ENCODE assay signal across 21 cellular contexts in the genomic region with DNA sequence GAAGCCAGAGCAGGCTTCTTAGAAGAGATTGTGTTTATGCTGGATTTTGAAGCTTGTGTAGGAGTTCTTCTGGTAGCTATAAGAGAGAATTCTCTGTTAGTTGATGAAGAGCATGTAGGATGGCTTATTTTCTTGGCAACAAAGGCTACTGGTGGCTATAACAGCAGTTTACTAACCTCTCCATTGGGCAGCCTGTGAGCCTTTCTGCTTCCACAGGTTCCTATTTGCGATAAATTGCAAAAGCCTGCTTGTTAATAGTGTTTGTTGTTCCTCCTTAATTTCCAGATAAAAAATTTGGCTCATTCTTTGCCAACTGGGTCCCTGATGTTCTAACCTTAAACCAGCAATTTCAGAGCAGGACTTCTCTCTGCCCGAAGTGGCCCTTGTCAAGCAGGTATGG.
"Had no signal": no experiment of that assay in that cellular context is flagged by ENCODE, and none has a peak within 500 bp of the region (broad histone marks: within the 10 kb centered on the region; RNA-seq: fewer than 3 reads in every experiment).

No MANE protein-coding gene starts in this region.

- H3K27ac ChIP-seq: gastrocnemius medialis, neutrophil, skin epidermis, thyroid gland, upper lobe of left lung, WERI-Rb-1 had no signal

- H3K36me3 ChIP-seq: gastrocnemius medialis, neutrophil, thyroid gland, upper lobe of left lung, WERI-Rb-1 had no signal

- DNase-seq: activated CD4-positive, alpha-beta T cell treated with anti-CD3 and anti-CD28 coated beads for 48 hours; activated CD4-positive, alpha-beta T cell treated with anti-CD3 and anti-CD28 coated beads, Interleukin-2, amount 50 U/mL, for 48 hours; activated CD8-positive, alpha-beta memory T cell treated with anti-CD3 and anti-CD28 coated beads, Interleukin-2, amount 50 U/mL, for 4 hours; activated gamma-delta T cell; activated naive CD4-positive, alpha-beta T cell treated with anti-CD3 and anti-CD28 coated beads, Interleukin-2, amount 10 ng/mL, durations not matched to agents 7 days and 5 days; activated naive CD8-positive, alpha-beta T cell treated with anti-CD3 and anti-CD28 coated beads, Interleukin-2, amount 10 ng/mL, durations not matched to agents 7 days and 5 days; activated T-cell treated with anti-CD3 and anti-CD28 coated beads, Interleukin-2, amount 50 U/mL, for 24 hours; amniotic stem cell; dermis blood vessel endothelial cell; effector CD8-positive, alpha-beta T cell; gastrocnemius medialis; hippocampal formation; left cardiac atrium; midbrain; stimulated activated CD4-positive, alpha-beta T cell treated with anti-CD3 and anti-CD28 coated beads, Interleukin-4, amount 100 ng/mL, for 24 hours; WERI-Rb-1 had no signal

- H3K27me3 ChIP-seq: gastrocnemius medialis, neutrophil, thyroid gland, upper lobe of left lung had no signal

- H3K4me1 ChIP-seq: gastrocnemius medialis, upper lobe of left lung had no signal

- H3K4me3 ChIP-seq: gastrocnemius medialis, skin epidermis, thyroid gland, upper lobe of left lung had no signal

- H3K9me3 ChIP-seq: gastrocnemius medialis, neutrophil, thyroid gland, upper lobe of left lung had no signal

- ATAC-seq: gastrocnemius medialis; natural killer cell treated with Interleukin-12 subunit alpha and Interleukin-12 subunit beta and Interleukin-15 and Interleukin-18, amount 100 ng/mL, for 72 hours had no signal
